9 cellular contexts compared by ENCODE assay signal in the genomic region with DNA sequence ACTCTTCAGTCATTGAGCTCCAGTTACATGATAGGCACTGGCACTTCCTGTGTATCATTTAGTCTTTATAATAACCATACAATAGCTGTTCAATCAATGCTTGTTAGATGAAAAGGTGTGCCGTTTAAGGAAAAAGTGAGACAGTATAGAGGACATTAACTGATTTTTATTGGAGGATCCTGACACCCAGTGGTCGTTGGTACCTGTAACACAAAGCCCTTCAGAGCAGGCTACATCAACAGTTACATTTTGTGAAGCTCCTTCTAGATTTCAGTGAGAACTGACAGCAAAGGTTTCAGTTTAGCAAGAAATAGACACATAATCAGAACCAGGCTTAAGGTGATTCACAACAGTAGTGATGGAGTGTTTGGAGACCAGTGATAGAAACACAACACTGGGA. TPM values are rescaled to one million over a fixed set of nuclear protein-coding genes. Genes with fewer than 3 reads are reported as not detected.
DNase-seq lines count a peak whose midpoint lies in the region; ATAC-seq, FAIRE-seq and TF ChIP-seq lines count a peak whose summit lies in the region.
"Had no signal": no experiment of that assay in that cellular context is flagged by ENCODE, and none has a peak within 500 bp of the region (broad histone marks: within the 10 kb centered on the region; RNA-seq: fewer than 3 reads in every experiment).

No MANE protein-coding gene starts in this region.

- in situ Hi-C loops in HepG2 (cut with HindIII; ENCODE audit: extremely low pct_ligation_motif_present, low pct_unique_long_range_greater_than_20kb) (no loop called here), GM13976 (cut with MboI; ENCODE audit: low sequenced_read_pairs, unreplicated experiment) (no loop called here)

- FAIRE-seq in HepG2 (lab: Jason Lieb, UNC): no peak
- FAIRE-seq in HTR-8/SVneo (lab: Jason Lieb, UNC): no peak

- CTCF ChIA-PET in HepG2 (lab: Yijun Ruan, JAX; ENCODE audit: low intra/inter-chr PET ratio, low total read pairs): no interaction called here

- DNase-seq in HepG2 (ENCODE audit: low spot score): no peak
- no peak for DNase-seq in right lobe of liver
- peak; percentile 37 for DNase-seq in M059J (ENCODE audit: low read depth)
- peak; percentile 24 for DNase-seq in cerebellar cortex (ENCODE audit: low spot score)
- DNase-seq in HTR-8/SVneo (ENCODE audit: insufficient read length, low spot score): no peak
- no peak for DNase-seq in GM13976 (ENCODE audit: low spot score)
- no peak for DNase-seq in AG08396 (ENCODE audit: low spot score)
- DNase-seq: stimulated activated CD4-positive, alpha-beta T cell treated with anti-CD3 and anti-CD28 coated beads, Interleukin-1b, Interleukin-23, amount 100 ng/mL, for 48 hours had no signal

- TF ChIP-seq POLR2A in HepG2 (IDR thresholded peaks at IDR 0.05; ENCODE audit: insufficient read depth in 1 of 2, low read depth in 2 of 2, low read length in 2 of 2) (no peak), right lobe of liver (IDR thresholded peaks at IDR 0.05) (no peak)

- H3K27me3 ChIP-seq in HepG2 (ENCODE audit: control insufficient read depth in 1 of 2, insufficient read depth in 2 of 2, low read length in 2 of 2): no peaks in the 10 kb centered on the region
- no peaks in the 10 kb centered on the region for H3K27me3 ChIP-seq in right lobe of liver

- ATAC-seq in HepG2: peak; percentile 74
- ATAC-seq in right lobe of liver: no peak
- no peak for ATAC-seq in HG02571 (IDR thresholded peaks at IDR 0.05; ENCODE audit: unreplicated experiment)

- H3K9me3 ChIP-seq in HepG2 (ENCODE audit: low read length) (no peaks in the 10 kb centered on the region), right lobe of liver (no peaks in the 10 kb centered on the region)

- BruUV-seq in HepG2 (replicated peaks; lab: Mats Ljungman, UMichigan): no TSS peak

- intact Hi-C loops in HepG2 (cut with micrococcal nuclease; ENCODE audit: unreplicated experiment) (no loop called here), right lobe of liver (cut with DNase I) (no loop called here)

- no peaks in the 10 kb centered on the region for H3K79me2 ChIP-seq in HepG2 (ENCODE audit: insufficient read depth, low read length)

- H2AFZ ChIP-seq in HepG2 (ENCODE audit: low read length): no peak overlapping the region

- no peak overlapping the region for H3K27ac ChIP-seq in HepG2 (ENCODE audit: extremely low read length, insufficient read depth, low read length)
- H3K27ac ChIP-seq in right lobe of liver: no peak overlapping the region

- H3K36me3 ChIP-seq in HepG2 (replicated peaks in 1 of 2; ENCODE audit: control insufficient read depth in 1 of 2, insufficient read depth in 2 of 2, low read length in 2 of 2) (no peaks in the 10 kb centered on the region), right lobe of liver (no peaks in the 10 kb centered on the region)

- TF ChIP-seq CTCF in HepG2 (CRISPR knock-in tag; IDR thresholded peaks at IDR 0.05) (peak; percentile 50), right lobe of liver (IDR thresholded peaks at IDR 0.05) (peak in 1 of 4 donors; percentile 9), GM13976 (IDR thresholded peaks at IDR 0.05; ENCODE audit: borderline replicate concordance, control extremely low read depth, extremely low read depth, insufficient read depth, missing control alignments) (no peak)

- H4K20me1 ChIP-seq in HepG2 (ENCODE audit: insufficient read depth, low read length): no peaks in the 10 kb centered on the region

- H3K4me1 ChIP-seq in HepG2 (ENCODE audit: insufficient read depth, low read length) (no peaks in the 10 kb centered on the region), right lobe of liver (no peaks in the 10 kb centered on the region)

- TF ChIP-seq RAD21 in HepG2 (CRISPR knock-in tag; IDR thresholded peaks at IDR 0.05): no peak

- H3K9ac ChIP-seq in HepG2 (ENCODE audit: insufficient read depth, low read depth, low read length): no peak overlapping the region

- TF ChIP-seq EP300 in HepG2 (IDR thresholded peaks at IDR 0.05; ENCODE audit: low read depth in 2 of 2, low read length in 2 of 2) (no peak), HepG2 (CRISPR knock-in tag; IDR thresholded peaks at IDR 0.05; ENCODE audit: borderline replicate concordance) (no peak)

- POLR2A ChIA-PET in HepG2 (lab: Yijun Ruan, JAX): no interaction called here

- H3K4me3 ChIP-seq in HepG2 (replicated peaks in 1 of 3; ENCODE audit: insufficient read depth in 1 of 3, low read depth in 2 of 3, low read length in 3 of 3) (no peak overlapping the region), right lobe of liver (no peak overlapping the region)

- no peak overlapping the region for H3K4me2 ChIP-seq in HepG2 (ENCODE audit: low read depth, low read length)

- WGBS in HepG2 (ENCODE audit: low lambda C conversion rate): 0% methylated on average over 2 of the region's 2 CpGs
- 56% methylated on average over 1 of the region's 2 CpGs for WGBS in right lobe of liver (ENCODE audit: insufficient coverage, low coverage, low lambda C conversion rate, missing lambda C conversion rate)

TF ChIP-seq in HepG2, 621 proteins besides CTCF, POLR2A, EP300 and RAD21:
- TF ChIP-seq STAG1 (CRISPR knock-in tag; IDR thresholded peaks at IDR 0.05): peak; percentile 49
- TF ChIP-seq POLR2G (IDR thresholded peaks at IDR 0.05; ENCODE audit: low read depth, low read length): no peak

RNA-seq across cellular contexts. Expression of gene CCDC81, which starts 44.2 kb away (rescaled TPM):
- 0.15 and 0.18 TPM in 2 replicates for total RNA-seq in HepG2 (2016; rRNA removed; fragmentation: Illumina TruSeq; extraction: Trizol)
- total RNA-seq in HepG2 (2016; cell fraction: cytosol; rRNA removed; fragmentation: Illumina TruSeq; extraction: Trizol; ENCODE audit: low read depth): 0.40 and 0.71 TPM in 2 replicates
- total RNA-seq in HepG2 (2016; cell fraction: insoluble cytoplasmic fraction; rRNA removed; fragmentation: Illumina TruSeq; extraction: Trizol): 0.18 and 0.26 TPM in 2 replicates
- total RNA-seq in HepG2 (2016; cell fraction: membrane; rRNA removed; fragmentation: Illumina TruSeq; extraction: Trizol): 0.34 and 0.52 TPM in 2 replicates
- 0.66 and 0.84 TPM in 2 replicates for total RNA-seq in HepG2 (2016; cell fraction: nucleus; rRNA removed; fragmentation: Illumina TruSeq; extraction: Trizol)
- polyA plus RNA-seq in HepG2 (2011; rRNA removed): 0.22 and 0.55 TPM in 2 replicates
- 0.03 and 0.06 TPM in 2 replicates for polyA plus RNA-seq in HepG2 (2011; cell fraction: cytosol; rRNA removed)
- polyA plus RNA-seq in HepG2 (2011; cell fraction: nucleus; rRNA removed): 0.35 and 0.76 TPM in 2 replicates
- 0.13 and 0.20 TPM in 2 replicates for polyA plus RNA-seq in HepG2 (2012)
- 0.10 and 0.12 TPM in 2 replicates for polyA plus RNA-seq in HepG2 (2016; cell fraction: cytosol; fragmentation: Illumina TruSeq; extraction: Trizol; ENCODE audit: low read depth)
- polyA plus RNA-seq in HepG2 (2016; cell fraction: insoluble cytoplasmic fraction; fragmentation: Illumina TruSeq; extraction: Trizol; ENCODE audit: low read depth): 0.23 TPM in 1 of 2 replicates, not detected in the other
- 0.13 and 0.33 TPM in 2 replicates for polyA plus RNA-seq in HepG2 (2016; cell fraction: membrane; fragmentation: Illumina TruSeq; extraction: Trizol; ENCODE audit: low read depth)
- 0.64 and 1.1 TPM in 2 replicates for polyA plus RNA-seq in HepG2 (2016; cell fraction: nucleus; fragmentation: Illumina TruSeq; extraction: Trizol; ENCODE audit: insufficient read depth, low read depth)
- polyA minus RNA-seq in HepG2 (2011; rRNA and poly(A)+ RNA removed; ENCODE audit: low replicate concordance): 0.16 and 0.18 TPM in 2 replicates
- not detected in 2 replicates for polyA minus RNA-seq in HepG2 (2011; cell fraction: cytosol; rRNA and poly(A)+ RNA removed)
- polyA minus RNA-seq in HepG2 (2011; cell fraction: nucleus; rRNA and poly(A)+ RNA removed): 1.4 and 1.5 TPM in 2 replicates
- total RNA-seq in right lobe of liver: 1 to 10 TPM in 1 of 6 experiments, under 1 TPM in 4, not detected in 1; 0.12 to 1.6 (median 0.55) TPM
- 0.79 TPM in 2 replicates for total RNA-seq in M059J (2014; rRNA removed; shearing (Covaris generic))

Comparison
In these comparisons a context has a peak if more than half of its experiments do, and no peak if none do; other contexts are left out.
1. DNase-seq: peak in M059J (single experiment) and cerebellar cortex (single experiment); none in HepG2 (single experiment), right lobe of liver (0 of 3), HTR-8/SVneo (single experiment), GM13976 (single experiment) and AG08396 (single experiment).